In the genomic region with DNA sequence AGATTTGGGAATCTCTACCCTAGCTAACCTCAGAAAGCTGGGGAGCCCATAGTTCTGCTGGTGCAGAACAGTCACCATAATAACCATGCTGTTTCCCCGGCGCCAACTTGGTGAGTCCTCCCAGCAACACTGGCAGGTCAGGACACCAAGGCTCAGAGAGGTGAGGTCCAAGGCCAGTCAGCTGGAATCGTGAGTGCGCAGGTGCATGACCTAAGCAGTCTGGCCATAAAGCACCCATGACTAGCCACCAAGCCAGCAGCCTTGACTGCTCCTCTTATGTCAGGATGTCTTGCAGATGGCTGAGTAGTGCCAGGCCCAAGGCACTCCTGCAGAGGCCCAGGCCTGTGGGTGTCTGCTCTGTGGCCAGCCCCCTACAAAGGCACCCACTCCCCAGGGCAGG, we compare ENCODE assay signal across 9 cellular contexts. TPM values are rescaled to one million over a fixed set of nuclear protein-coding genes. Genes with fewer than 3 reads are reported as not detected.
DNase-seq lines count a peak whose midpoint lies in the region; ATAC-seq and TF ChIP-seq lines count a peak whose summit lies in the region.
"Had no signal": no experiment of that assay in that cellular context is flagged by ENCODE, and none has a peak within 500 bp of the region (broad histone marks: within the 10 kb centered on the region; RNA-seq: fewer than 3 reads in every experiment).

No MANE protein-coding gene starts in this region.

- H3K27ac ChIP-seq in OCI-LY1 (ENCODE audit: low read depth, low read length, poor library complexity, severe bottlenecking): peak overlapping the region; percentile 96
- H3K27ac ChIP-seq in esophagus (ENCODE audit: low read depth in 2 of 2, low read length in 1 of 2): peak overlapping the region; percentile 94 to 99
- H3K27ac ChIP-seq: SJSA1 had no signal

- peak overlapping the region; percentile 94 for H3K4me3 ChIP-seq in OCI-LY1 (ENCODE audit: low read depth, low read length, poor library complexity, severe bottlenecking)
- peak overlapping the region in 1 of 2 donors; percentile 81 for H3K4me3 ChIP-seq in esophagus (ENCODE audit: low read depth in 1 of 2, low read length in 2 of 2)
- H3K4me3 ChIP-seq: SJSA1 had no signal

- DNase-seq in G401 (ENCODE audit: low spot score) (peak; percentile 24), progenitor cell of endocrine pancreas (ENCODE audit: low spot score, unreplicated experiment) (no peak), cortex of kidney (lab: John Stamatoyannopoulos, UW) (no peak)
- DNase-seq in activated CD4-positive, alpha-beta T cell treated with anti-CD3 and anti-CD28 coated beads for 4 hours: no peak

- no peak for TF ChIP-seq CTCF in OCI-LY1 (IDR thresholded peaks at IDR 0.05; ENCODE audit: low read length)
- no peak for TF ChIP-seq CTCF in progenitor cell of endocrine pancreas (IDR thresholded peaks at IDR 0.05; ENCODE audit: unreplicated experiment)

- peak overlapping the region; percentile 99 for H3K9ac ChIP-seq in OCI-LY1 (ENCODE audit: low read length)

- peak overlapping the region; percentile 79 for H3K27ac Mint-ChIP-seq in progenitor cell of endocrine pancreas

- H3K9me3 ChIP-seq in OCI-LY1 (ENCODE audit: low read length): no peaks in the 10 kb centered on the region
- H3K9me3 ChIP-seq in esophagus (ENCODE audit: control insufficient read depth in 2 of 2, insufficient read depth in 1 of 2, low read depth in 1 of 2, low read length in 1 of 2): no peaks in the 10 kb centered on the region
- H3K9me3 ChIP-seq: SJSA1 had no signal

- WGBS in esophagus, 2 donors: 36 to 40% methylated on average over 4 of the region's 4 CpGs

- peaks cover 34% of the 10 kb centered on the region for H3K79me2 ChIP-seq in OCI-LY1 (ENCODE audit: insufficient read depth, low read length)

- H4K20me1 ChIP-seq in OCI-LY1 (ENCODE audit: insufficient read depth, low read length): no peaks in the 10 kb centered on the region

- H3K27me3 Mint-ChIP-seq in progenitor cell of endocrine pancreas: no peaks in the 10 kb centered on the region

- ATAC-seq in GM18519 (IDR thresholded peaks at IDR 0.05; ENCODE audit: low FRiP score, unreplicated experiment) (no peak), GM21576 (IDR thresholded peaks at IDR 0.05; ENCODE audit: unreplicated experiment) (no peak)

- H3K4me1 Mint-ChIP-seq in progenitor cell of endocrine pancreas (ENCODE audit: low read depth): peaks cover 25% of the 10 kb centered on the region

- H3K9me2 ChIP-seq in OCI-LY1 (ENCODE audit: low read depth, low read length): no peaks in the 10 kb centered on the region

- H3K36me3 ChIP-seq in OCI-LY1 (ENCODE audit: insufficient read depth, low read length) (peaks cover 43% of the 10 kb centered on the region), esophagus (ENCODE audit: control insufficient read depth in 2 of 2, insufficient read depth in 2 of 2, low read length in 1 of 2) (peaks cover 0 to 21% of the 10 kb centered on the region in 2 donors)

- no peaks in the 10 kb centered on the region for H3F3A ChIP-seq in OCI-LY1 (ENCODE audit: insufficient read depth, low read length)

- H3K4me2 ChIP-seq in OCI-LY1 (ENCODE audit: low read length): peak overlapping the region; percentile 95

- H2AFZ ChIP-seq in OCI-LY1 (ENCODE audit: low read length): no peak overlapping the region

- H3K36me3 Mint-ChIP-seq in progenitor cell of endocrine pancreas (ENCODE audit: insufficient read depth): peaks cover 3% of the 10 kb centered on the region

- H3K9me3 Mint-ChIP-seq in progenitor cell of endocrine pancreas (ENCODE audit: low read depth): no peaks in the 10 kb centered on the region

- in situ Hi-C loops in G401 (cut with HindIII; ENCODE audit: low sequenced_read_pairs): no loop called here

- H3K27me3 ChIP-seq in OCI-LY1 (ENCODE audit: insufficient read depth, low read length): no peaks in the 10 kb centered on the region
- H3K27me3 ChIP-seq in esophagus (ENCODE audit: control insufficient read depth in 1 of 2, insufficient read depth in 2 of 2, low read length in 2 of 2): no peaks in the 10 kb centered on the region
- H3K27me3 ChIP-seq: SJSA1 had no signal

- peak overlapping the region; percentile 97 for H3K4me3 Mint-ChIP-seq in progenitor cell of endocrine pancreas (ENCODE audit: low read depth)

- H3K4me1 ChIP-seq in OCI-LY1 (ENCODE audit: insufficient read depth, low read length, severe bottlenecking): peaks cover 67% of the 10 kb centered on the region
- H3K4me1 ChIP-seq in esophagus (ENCODE audit: control insufficient read depth in 2 of 2, insufficient read depth in 2 of 2, low read length in 1 of 2): peaks cover 7 to 41% of the 10 kb centered on the region in 2 donors

RNA-seq across cellular contexts. Expression of a gene that starts 2.6 kb away (rescaled TPM):
- total RNA-seq in G401 (2014; rRNA removed; shearing (Covaris generic)): 4.0 and 6.7 TPM in 2 replicates
- 10 to 100 TPM; 12.9 to 24.0 TPM for polyA plus RNA-seq in esophagus
- total RNA-seq in progenitor cell of endocrine pancreas: 153 and 156 TPM in 2 replicates

RNA-seq across cellular contexts. Expression of a gene that starts 14.5 kb away (rescaled TPM):
- total RNA-seq in G401 (2014; rRNA removed; shearing (Covaris generic)): not detected in 2 replicates
- under 1 TPM; 0.01 to 0.08 TPM for polyA plus RNA-seq in esophagus
- total RNA-seq in progenitor cell of endocrine pancreas: 1.5 and 1.6 TPM in 2 replicates
- total RNA-seq: SJSA1 had no signal

Comparison
In these comparisons a context has a peak if more than half of its experiments do, and no peak if none do; other contexts are left out.
1. RNA of a gene that starts 2.6 kb away (total RNA-seq): 153 to 156 TPM in progenitor cell of endocrine pancreas; 4.0 to 6.7 TPM in G401; every median in the first group is over 10 times any median in the second.